Comparison of ENCODE assay signal across 17 cellular contexts in genomic region chr5:113232246-113232645, GRCh38.
DNase-seq lines count a peak whose midpoint lies in the region; ATAC-seq and TF ChIP-seq lines count a peak whose summit lies in the region.
"Had no signal": no experiment of that assay in that cellular context is flagged by ENCODE, and none has a peak within 500 bp of the region (broad histone marks: within the 10 kb centered on the region; RNA-seq: fewer than 3 reads in every experiment).

No MANE protein-coding gene starts in this region.

- H3K27ac ChIP-seq in RWPE1 (no peak overlapping the region), psoas muscle (peak overlapping the region; percentile 12)
- H3K27ac ChIP-seq: adrenal gland, SJSA1, spleen had no signal

- H3K27me3 ChIP-seq in psoas muscle (ENCODE audit: insufficient read depth in 3 of 3, low read length in 2 of 3): peaks cover 0 to 2% (median 0%) of the 10 kb centered on the region in 3 donors
- H3K27me3 ChIP-seq: adrenal gland, SJSA1, spleen had no signal

- CTCF ChIA-PET in RWPE1 (lab: Yijun Ruan, JAX): interaction anchor here (1.0 kb wide), 1 partner anchor 10 kb away, joined by 4 read pairs; no protein-coding TSS in a partner anchor

- no peak overlapping the region for H3K4me3 ChIP-seq in psoas muscle
- H3K4me3 ChIP-seq: adrenal gland, SJSA1, spleen had no signal

- peak; percentile 60 for DNase-seq in GM03348 (ENCODE audit: low spot score)
- DNase-seq in RWPE1 (ENCODE audit: low spot score): peak; percentile 63
- peak; percentile 75 for DNase-seq in fibroblast of peridontal ligament (ENCODE audit: extremely low read depth)
- no peak for DNase-seq in psoas muscle
- DNase-seq in T-helper 2 cell: no peak
- no peak for DNase-seq in NCI-H1417 (lab: John Stamatoyannopoulos, UW)
- DNase-seq in COLO829 (ENCODE audit: low spot score): no peak
- DNase-seq: activated CD4-positive, alpha-beta T cell treated with anti-CD3 and anti-CD28 coated beads, Interleukin-2, amount 50 U/mL, for 48 hours; AML-193; DMS153; H7; NCI-H1930; spleen; stimulated activated naive CD8-positive, alpha-beta T cell treated with anti-CD3 and anti-CD28 coated beads, Interleukin-15, amount 100 ng/mL, for 72 hours had no signal

- intact Hi-C loops in psoas muscle (cut with DNase I): no loop called here

- POLR2A ChIA-PET in RWPE1 (lab: Yijun Ruan, JAX; ENCODE audit: low non-redundant PET): no interaction called here

- no peak for TF ChIP-seq CTCF in RWPE1 (conservative IDR thresholded peaks at IDR 0.05; ENCODE audit: low read depth)
- no peak for TF ChIP-seq CTCF in psoas muscle (IDR thresholded peaks at IDR 0.05)

- 14 to 24% (median 24%) methylated on average over 2 of the region's 2 CpGs for WGBS in psoas muscle, 3 donors

- ATAC-seq in psoas muscle (peak; percentile 71 to 92 (median 77)), GM18868 (IDR thresholded peaks at IDR 0.05; ENCODE audit: unreplicated experiment) (no peak)
- ATAC-seq: stimulated activated naive CD8-positive, alpha-beta T cell treated with anti-CD3 and anti-CD28 coated beads, Interleukin-15, amount 100 ng/mL, for 72 hours had no signal

- peaks cover 20% of the 10 kb centered on the region for H3K4me1 ChIP-seq in psoas muscle

- no peaks in the 10 kb centered on the region for H3K36me3 ChIP-seq in psoas muscle (ENCODE audit: insufficient read depth in 1 of 2, low read depth in 1 of 2)
- H3K36me3 ChIP-seq: adrenal gland, SJSA1, spleen had no signal

- no peaks in the 10 kb centered on the region for H3K9me3 ChIP-seq in psoas muscle
- H3K9me3 ChIP-seq: adrenal gland, SJSA1, spleen had no signal

Comparison
In these comparisons a context has a peak if more than half of its experiments do, and no peak if none do; other contexts are left out.
1. DNase-seq: peak in GM03348 (single experiment), RWPE1 (single experiment) and fibroblast of peridontal ligament (single experiment); none in psoas muscle (0 of 2), T-helper 2 cell (0 of 5), NCI-H1417 (0 of 3) and COLO829 (single experiment).